Comparison of ENCODE assay signal across 1 cellular context in the genomic region with DNA sequence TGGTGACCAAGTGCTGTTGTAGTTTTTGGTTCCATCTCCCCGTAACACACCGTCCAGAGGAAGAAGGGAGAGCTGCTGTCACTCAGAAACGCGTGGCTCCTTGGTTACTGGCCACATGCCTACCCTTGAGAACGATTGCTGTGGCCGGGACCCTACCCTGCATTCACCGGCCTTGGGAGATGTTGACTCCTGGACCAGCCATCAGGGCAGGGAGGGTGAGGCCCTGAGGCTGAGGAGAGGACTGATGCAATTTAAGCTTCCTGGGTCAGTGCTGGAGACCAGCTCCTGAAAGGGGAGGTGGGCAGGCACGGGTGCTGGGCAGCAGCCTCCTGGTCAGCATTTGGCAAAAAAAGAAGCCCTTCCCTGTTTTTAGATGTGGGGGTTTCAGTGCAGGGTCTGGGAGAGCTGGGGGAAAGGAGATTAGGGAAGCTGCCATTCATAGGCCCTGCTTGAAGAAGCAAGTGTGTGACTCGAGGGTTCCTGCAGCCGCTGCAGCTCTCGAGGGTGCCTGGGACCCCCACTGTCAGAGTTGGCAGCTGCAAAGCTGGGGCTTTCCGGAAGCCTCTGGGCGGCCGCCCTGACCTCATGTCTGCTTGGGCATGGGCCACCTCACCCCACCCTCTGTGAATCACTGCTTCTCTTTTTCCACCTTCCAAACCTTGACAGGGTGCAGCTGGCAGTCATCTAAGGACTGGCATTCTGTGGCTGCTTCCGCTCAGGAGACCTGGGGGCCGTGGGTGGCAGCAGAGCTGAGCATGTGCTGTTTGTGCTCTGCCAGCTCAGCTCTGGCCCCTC.
TF ChIP-seq lines count a peak whose summit lies in the region.

No MANE protein-coding gene starts in this region.

TF ChIP-seq in IMR-90, 13 proteins besides CTCF, POLR2A, EP300 and RAD21:
- TF ChIP-seq MXI1 (IDR thresholded peaks at IDR 0.05; ENCODE audit: borderline replicate concordance, low read depth, low read length) (no peak), BHLHE40 (IDR thresholded peaks at IDR 0.05; ENCODE audit: low read depth, low read length) (no peak), RFX5 (IDR thresholded peaks at IDR 0.05; ENCODE audit: low read depth, low read length) (no peak), FOS (IDR thresholded peaks at IDR 0.05; ENCODE audit: low read depth, low read length) (no peak), MAZ (IDR thresholded peaks at IDR 0.05; ENCODE audit: borderline replicate concordance, low read depth, low read length) (no peak), RCOR1 (IDR thresholded peaks at IDR 0.05; ENCODE audit: insufficient replicate concordance, low read length) (no peak)
